Comparison of ENCODE assay signal across 19 cellular contexts in genomic region chr13:51943721-51944120, GRCh38.
DNase-seq lines count a peak whose midpoint lies in the region; ATAC-seq lines count a peak whose summit lies in the region.
"Had no signal": no experiment of that assay in that cellular context is flagged by ENCODE, and none has a peak within 500 bp of the region (broad histone marks: within the 10 kb centered on the region; RNA-seq: fewer than 3 reads in every experiment).

No MANE protein-coding gene starts in this region.

- H3K9me3 ChIP-seq in BLaER1: no peaks in the 10 kb centered on the region
- H3K9me3 ChIP-seq in CD4-positive, CD25-positive, alpha-beta regulatory T cell (ENCODE audit: control insufficient read depth in 2 of 2, low read length in 2 of 2): no peaks in the 10 kb centered on the region
- no peaks in the 10 kb centered on the region for H3K9me3 ChIP-seq in naive thymus-derived CD4-positive, alpha-beta T cell (ENCODE audit: control insufficient read depth in 2 of 3, low read length in 3 of 3)
- no peaks in the 10 kb centered on the region for H3K9me3 ChIP-seq in CD8-positive, alpha-beta memory T cell (ENCODE audit: low read length)
- H3K9me3 ChIP-seq: A549 had no signal

- intact Hi-C loops in naive thymus-derived CD4-positive, alpha-beta T cell (cut with micrococcal nuclease): loop anchor here in 1 of 2 donors (2.0 to 5.0 kb wide), 2 partner anchors 119 to 141 kb away; partner anchors contain the start of gene DHRS12

- peaks cover 13 to 56% (median 41%) of the 10 kb centered on the region in 4 donors for H3K4me1 Mint-ChIP-seq in CD4-positive, CD25-positive, alpha-beta regulatory T cell
- peaks cover 33 to 61% (median 56%) of the 10 kb centered on the region in 7 donors for H3K4me1 Mint-ChIP-seq in naive thymus-derived CD4-positive, alpha-beta T cell
- peaks cover 20 to 43% (median 30%) of the 10 kb centered on the region in 3 donors for H3K4me1 Mint-ChIP-seq in CD8-positive, alpha-beta memory T cell

- no peak for DNase-seq in CD4-positive, CD25-positive, alpha-beta regulatory T cell
- DNase-seq in SW480 (ENCODE audit: low spot score): peak; percentile 63
- no peak for DNase-seq in naive thymus-derived CD4-positive, alpha-beta T cell
- DNase-seq in NCI-H446 (lab: John Stamatoyannopoulos, UW): no peak
- DNase-seq in CD8-positive, alpha-beta memory T cell: no peak
- DNase-seq: AML-193, DMS53, Karpas-422, MV-4-11, NCI-H1105 treated with DMSO at 0.1 percent for 48 hours, NCI-H2029, NCI-H446 treated with DMSO at 0.1 percent for 48 hours, NCI-H526, SHP77 treated with DMSO at 0.1 percent for 48 hours had no signal

- H3K4me3 Mint-ChIP-seq in CD4-positive, CD25-positive, alpha-beta regulatory T cell: peak overlapping the region; percentile 28 to 90 (median 86)
- peak overlapping the region in 8 of 10 donors; percentile 27 to 94 (median 88) for H3K4me3 Mint-ChIP-seq in naive thymus-derived CD4-positive, alpha-beta T cell
- H3K4me3 Mint-ChIP-seq in CD8-positive, alpha-beta memory T cell: peak overlapping the region in 1 of 7 donors; percentile 23

- no peak for ATAC-seq in CD4-positive, CD25-positive, alpha-beta regulatory T cell (ENCODE audit: low read depth in 2 of 2)
- no peak for ATAC-seq in naive thymus-derived CD4-positive, alpha-beta T cell
- ATAC-seq in HG02885 (IDR thresholded peaks at IDR 0.05; ENCODE audit: poor library complexity, unreplicated experiment): no peak
- ATAC-seq: A549, Panc1 had no signal

- H3K9ac ChIP-seq in BLaER1: no peak overlapping the region

- H3K4me2 ChIP-seq in BLaER1: peak overlapping the region; percentile 42
- H3K4me2 ChIP-seq: A549 had no signal

- no peaks in the 10 kb centered on the region for H3K36me3 ChIP-seq in BLaER1
- H3K36me3 ChIP-seq in CD4-positive, CD25-positive, alpha-beta regulatory T cell (ENCODE audit: control insufficient read depth, insufficient read depth, low read length): no peaks in the 10 kb centered on the region
- H3K36me3 ChIP-seq in naive thymus-derived CD4-positive, alpha-beta T cell (ENCODE audit: control insufficient read depth in 2 of 3, insufficient read depth in 3 of 3, low read length in 3 of 3): no peaks in the 10 kb centered on the region
- no peaks in the 10 kb centered on the region for H3K36me3 ChIP-seq in CD8-positive, alpha-beta memory T cell (ENCODE audit: insufficient read depth, low read length)

- POLR2A ChIA-PET in naive thymus-derived CD4-positive, alpha-beta T cell (lab: Charles Lee): no interaction called here
- POLR2A ChIA-PET in CD8-positive, alpha-beta memory T cell (lab: Charles Lee): no interaction called here

- H3K4me3 ChIP-seq in BLaER1: no peak overlapping the region
- no peak overlapping the region for H3K4me3 ChIP-seq in CD4-positive, CD25-positive, alpha-beta regulatory T cell (ENCODE audit: low read depth, low read length)
- H3K4me3 ChIP-seq in naive thymus-derived CD4-positive, alpha-beta T cell (ENCODE audit: low read length): no peak overlapping the region
- H3K4me3 ChIP-seq in CD8-positive, alpha-beta memory T cell (ENCODE audit: low read length): no peak overlapping the region
- H3K4me3 ChIP-seq: A549 had no signal

- H3K27ac Mint-ChIP-seq in CD4-positive, CD25-positive, alpha-beta regulatory T cell: peak overlapping the region in 2 of 3 donors; percentile 62 to 94
- peak overlapping the region in 7 of 9 donors; percentile 19 to 95 (median 78) for H3K27ac Mint-ChIP-seq in naive thymus-derived CD4-positive, alpha-beta T cell
- H3K27ac Mint-ChIP-seq in CD8-positive, alpha-beta memory T cell: peak overlapping the region in 3 of 8 donors; percentile 38 to 78 (median 50)

- H3K36me3 Mint-ChIP-seq in CD4-positive, CD25-positive, alpha-beta regulatory T cell: peaks cover 3% of the 10 kb centered on the region
- peaks cover 0 to 14% (median 0%) of the 10 kb centered on the region in 5 donors for H3K36me3 Mint-ChIP-seq in naive thymus-derived CD4-positive, alpha-beta T cell
- peaks cover 0 to 3% (median 0%) of the 10 kb centered on the region in 3 donors for H3K36me3 Mint-ChIP-seq in CD8-positive, alpha-beta memory T cell

- no peak overlapping the region for H3K27ac ChIP-seq in BLaER1
- no peak overlapping the region for H3K27ac ChIP-seq in CD4-positive, CD25-positive, alpha-beta regulatory T cell (ENCODE audit: insufficient read depth, low read length, poor library complexity, severe bottlenecking)
- no peak overlapping the region for H3K27ac ChIP-seq in naive thymus-derived CD4-positive, alpha-beta T cell (ENCODE audit: low read depth, low read length)
- no peak overlapping the region for H3K27ac ChIP-seq in CD8-positive, alpha-beta memory T cell (ENCODE audit: low read depth, low read length)
- H3K27ac ChIP-seq: A549, C4-2B had no signal

- peaks cover 18% of the 10 kb centered on the region for H3K27me3 Mint-ChIP-seq in CD4-positive, CD25-positive, alpha-beta regulatory T cell
- peaks cover 0 to 34% (median 0%) of the 10 kb centered on the region in 5 donors for H3K27me3 Mint-ChIP-seq in naive thymus-derived CD4-positive, alpha-beta T cell
- H3K27me3 Mint-ChIP-seq in CD8-positive, alpha-beta memory T cell: peaks cover 8 to 19% of the 10 kb centered on the region in 2 donors

- CTCF ChIA-PET in naive thymus-derived CD4-positive, alpha-beta T cell (lab: Charles Lee): no interaction called here
- CTCF ChIA-PET in CD8-positive, alpha-beta memory T cell (lab: Charles Lee): no interaction called here

- H3K9me3 Mint-ChIP-seq in CD4-positive, CD25-positive, alpha-beta regulatory T cell: peaks cover 0 to 5% (median 0%) of the 10 kb centered on the region in 7 donors
- peaks cover 0 to 18% (median 0%) of the 10 kb centered on the region in 11 donors for H3K9me3 Mint-ChIP-seq in naive thymus-derived CD4-positive, alpha-beta T cell
- H3K9me3 Mint-ChIP-seq in CD8-positive, alpha-beta memory T cell: no peaks in the 10 kb centered on the region

- peaks cover 12% of the 10 kb centered on the region for H3K4me1 ChIP-seq in BLaER1
- peaks cover 35% of the 10 kb centered on the region for H3K4me1 ChIP-seq in CD4-positive, CD25-positive, alpha-beta regulatory T cell (ENCODE audit: control insufficient read depth, insufficient read depth, low read length, poor library complexity, severe bottlenecking)
- peaks cover 6 to 40% of the 10 kb centered on the region in 2 donors for H3K4me1 ChIP-seq in naive thymus-derived CD4-positive, alpha-beta T cell (ENCODE audit: control insufficient read depth in 2 of 2, insufficient read depth in 2 of 2, low read length in 2 of 2)
- H3K4me1 ChIP-seq in CD8-positive, alpha-beta memory T cell (ENCODE audit: insufficient read depth, low read length): peaks cover 36% of the 10 kb centered on the region
- H3K4me1 ChIP-seq: A549 had no signal

- H3K27me3 ChIP-seq in BLaER1: no peaks in the 10 kb centered on the region
- H3K27me3 ChIP-seq in CD4-positive, CD25-positive, alpha-beta regulatory T cell (ENCODE audit: control insufficient read depth, insufficient read depth, low read length): peaks cover 3% of the 10 kb centered on the region
- H3K27me3 ChIP-seq in naive thymus-derived CD4-positive, alpha-beta T cell (ENCODE audit: control insufficient read depth in 2 of 2, insufficient read depth in 2 of 2, low read length in 2 of 2): no peaks in the 10 kb centered on the region
- no peaks in the 10 kb centered on the region for H3K27me3 ChIP-seq in CD8-positive, alpha-beta memory T cell (ENCODE audit: insufficient read depth, low read length, poor library complexity, severe bottlenecking)

- H4K20me1 ChIP-seq in BLaER1: no peaks in the 10 kb centered on the region
